Comparison of ENCODE assay signal across 1 cellular context in the genomic region with DNA sequence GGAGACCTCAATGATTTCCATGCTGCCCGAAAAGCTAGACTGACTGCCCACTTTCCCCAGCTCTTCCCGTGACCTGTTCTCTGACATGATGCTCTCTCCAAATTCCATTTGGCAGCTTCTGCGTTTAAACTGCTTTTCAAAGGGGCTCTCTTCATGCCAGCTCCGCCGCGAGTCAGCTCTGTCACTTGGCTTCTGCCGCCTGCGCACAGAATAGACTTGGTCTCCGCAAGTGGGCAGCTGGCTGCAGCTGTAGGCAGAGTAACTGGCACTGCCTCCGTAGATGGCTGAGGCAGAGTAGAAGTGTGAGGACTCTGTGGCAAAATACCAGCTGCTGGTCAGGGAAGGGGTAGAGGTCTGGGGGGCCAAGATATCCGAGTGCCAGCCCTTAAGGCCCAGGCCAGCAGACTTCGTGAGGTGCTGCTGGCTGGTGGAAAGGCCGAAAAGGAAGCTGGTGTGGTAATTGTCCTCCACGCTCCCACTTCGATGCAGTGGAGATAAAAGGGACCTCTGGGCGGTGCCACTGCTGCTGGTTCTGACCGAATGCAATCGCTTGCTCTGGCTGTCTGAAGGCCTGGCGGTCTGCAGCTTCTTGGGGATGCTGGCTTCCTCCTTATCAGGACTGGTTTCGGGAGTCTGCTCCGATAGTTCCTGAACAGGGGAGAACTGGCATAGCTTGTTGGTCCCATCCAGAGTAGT.
TF ChIP-seq lines count a peak whose summit lies in the region.

No MANE protein-coding gene starts in this region.

TF ChIP-seq in SK-N-SH, 30 proteins besides CTCF, POLR2A, EP300 and RAD21 (continued from another document):
- TF ChIP-seq, protein P1, sequence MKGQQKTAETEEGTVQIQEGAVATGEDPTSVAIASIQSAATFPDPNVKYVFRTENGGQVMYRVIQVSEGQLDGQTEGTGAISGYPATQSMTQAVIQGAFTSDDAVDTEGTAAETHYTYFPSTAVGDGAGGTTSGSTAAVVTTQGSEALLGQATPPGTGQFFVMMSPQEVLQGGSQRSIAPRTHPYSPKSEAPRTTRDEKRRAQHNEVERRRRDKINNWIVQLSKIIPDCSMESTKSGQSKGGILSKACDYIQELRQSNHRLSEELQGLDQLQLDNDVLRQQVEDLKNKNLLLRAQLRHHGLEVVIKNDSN (IDR thresholded peaks at IDR 0.05; ENCODE audit: borderline replicate concordance, low read depth) = no peak
- TF ChIP-seq NFIC (IDR thresholded peaks at IDR 0.05; ENCODE audit: borderline replicate concordance) = no peak
- no peak for TF ChIP-seq ELF1 (IDR thresholded peaks at IDR 0.05)
- TF ChIP-seq POLR2AphosphoS5 (IDR thresholded peaks at IDR 0.05; ENCODE audit: low read depth, low read length) = no peak
- TF ChIP-seq, protein P2, sequence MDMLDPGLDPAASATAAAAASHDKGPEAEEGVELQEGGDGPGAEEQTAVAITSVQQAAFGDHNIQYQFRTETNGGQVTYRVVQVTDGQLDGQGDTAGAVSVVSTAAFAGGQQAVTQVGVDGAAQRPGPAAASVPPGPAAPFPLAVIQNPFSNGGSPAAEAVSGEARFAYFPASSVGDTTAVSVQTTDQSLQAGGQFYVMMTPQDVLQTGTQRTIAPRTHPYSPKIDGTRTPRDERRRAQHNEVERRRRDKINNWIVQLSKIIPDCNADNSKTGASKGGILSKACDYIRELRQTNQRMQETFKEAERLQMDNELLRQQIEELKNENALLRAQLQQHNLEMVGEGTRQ (IDR thresholded peaks at IDR 0.05; ENCODE audit: borderline replicate concordance, low read depth, low read length) = no peak
- TF ChIP-seq JUND (IDR thresholded peaks at IDR 0.05) = no peak
- no peak for TF ChIP-seq YY1 (IDR thresholded peaks at IDR 0.05; ENCODE audit: low read depth)
